Comparison of ENCODE assay signal across 19 cellular contexts in genomic region chr6:127212376-127212775, GRCh38. TPM values are rescaled to one million over a fixed set of nuclear protein-coding genes. Genes with fewer than 3 reads are reported as not detected.
A peak's percentile ranks its signal among the peaks of the same experiment; 100 is the strongest.
DNase-seq lines count a peak whose midpoint lies in the region; ATAC-seq and TF ChIP-seq lines count a peak whose summit lies in the region.
"Had no signal": no experiment of that assay in that cellular context is flagged by ENCODE, and none has a peak within 500 bp of the region (broad histone marks: within the 10 kb centered on the region; RNA-seq: fewer than 3 reads in every experiment).

No MANE protein-coding gene starts in this region.

- no peak overlapping the region for H3K4ac ChIP-seq in trophoblast cell (ENCODE audit: low read depth, low read length)

- no peak overlapping the region for H3K14ac ChIP-seq in trophoblast cell (ENCODE audit: low read length)

- H2BK5ac ChIP-seq in trophoblast cell (ENCODE audit: low read depth, low read length, poor library complexity), result no peak overlapping the region

- H2AFZ ChIP-seq in GM23338, result peak overlapping the region; percentile 52; the same call in 1 of the 2 replicates
- no peak overlapping the region for H2AFZ ChIP-seq in trophoblast cell (ENCODE audit: insufficient read depth, low read length, poor library complexity)

- H3K9ac ChIP-seq in trophoblast cell (ENCODE audit: low read length), result no peak overlapping the region

- H3K4me1 ChIP-seq in GM23338 (ENCODE audit: insufficient read depth) (no peaks in the 10 kb centered on the region), trophoblast cell (ENCODE audit: control insufficient read depth in 1 of 2, insufficient read depth in 2 of 2, low read length in 2 of 2) (no peaks in the 10 kb centered on the region)
- H3K4me1 ChIP-seq: HAP-1 had no signal

- H2AK5ac ChIP-seq in trophoblast cell (ENCODE audit: low read length), result no peak overlapping the region

- H3K27me3 ChIP-seq in GM23338 (ENCODE audit: insufficient read depth), result no peaks in the 10 kb centered on the region
- H3K27me3 ChIP-seq in trophoblast cell (ENCODE audit: insufficient read depth, low read length), result no peaks in the 10 kb centered on the region
- peaks cover 20% of the 10 kb centered on the region for H3K27me3 ChIP-seq in CD4-positive, alpha-beta T cell (ENCODE audit: control insufficient read depth, insufficient read depth, low read length)

- no peaks in the 10 kb centered on the region; the same call in 2 of the 3 replicates for H3K36me3 Mint-ChIP-seq in GM23338 (ENCODE audit: low read depth)
- no peaks in the 10 kb centered on the region for H3K36me3 Mint-ChIP-seq in CD4-positive, alpha-beta T cell (ENCODE audit: low read depth)
- H3K36me3 Mint-ChIP-seq: CD8-positive, alpha-beta T cell had no signal

- H3K79me2 ChIP-seq in GM23338 (replicated peaks; ENCODE audit: insufficient read depth) (no peaks in the 10 kb centered on the region), trophoblast cell (ENCODE audit: control insufficient read depth, insufficient read depth, low read length, poor library complexity) (no peaks in the 10 kb centered on the region)

- H4K91ac ChIP-seq in trophoblast cell (ENCODE audit: low read depth, low read length), result no peak overlapping the region

- H4K20me1 ChIP-seq in GM23338 (replicated peaks; ENCODE audit: insufficient read depth), result no peaks in the 10 kb centered on the region

- no peak overlapping the region for H3K18ac ChIP-seq in trophoblast cell (ENCODE audit: low read length)

- no peak overlapping the region for H3K4me3 Mint-ChIP-seq in GM23338
- H3K4me3 Mint-ChIP-seq in CD4-positive, alpha-beta T cell, result no peak overlapping the region
- H3K4me3 Mint-ChIP-seq: CD8-positive, alpha-beta T cell; HFFc6 had no signal

- no peak for TF ChIP-seq CTCF in AG10803 (conservative IDR thresholded peaks at IDR 0.05; ENCODE audit: low read length)
- no peak for TF ChIP-seq CTCF in GM23338 (conservative IDR thresholded peaks at IDR 0.05; ENCODE audit: low read depth in 2 of 2)
- TF ChIP-seq CTCF in CD4-positive, alpha-beta T cell (IDR thresholded peaks at IDR 0.05), result no peak

- no peak for ATAC-seq in GM23338
- no peak for ATAC-seq in CD4-positive, alpha-beta T cell (ENCODE audit: poor library complexity)
- ATAC-seq: A549; CD8-positive, alpha-beta T cell; GM12878 had no signal

- peaks cover 2% of the 10 kb centered on the region for H3K4me1 Mint-ChIP-seq in GM23338
- H3K4me1 Mint-ChIP-seq in CD4-positive, alpha-beta T cell (ENCODE audit: low read depth), result no peaks in the 10 kb centered on the region

- intact Hi-C loops in CD4-positive, alpha-beta T cell (cut with DNase I, micrococcal nuclease), result loop anchor here in 1 of 2 experiments (5.0 kb wide), 1 partner anchor 1910 kb away; the partner anchor contains the start of gene HDDC2

- H3K4me3 ChIP-seq in AG10803 (ENCODE audit: low read length) (no peak overlapping the region), GM23338 (no peak overlapping the region), trophoblast cell (ENCODE audit: low read depth, low read length) (no peak overlapping the region)
- H3K4me3 ChIP-seq: A549, GM12878, HAP-1 had no signal

- no peak overlapping the region for H2BK120ac ChIP-seq in trophoblast cell (ENCODE audit: insufficient read depth, low read length, poor library complexity)

- no peak overlapping the region for H4K8ac ChIP-seq in trophoblast cell (ENCODE audit: low read depth, low read length)

- no peak overlapping the region for H3K27ac Mint-ChIP-seq in GM23338
- H3K27ac Mint-ChIP-seq in CD4-positive, alpha-beta T cell, result no peak overlapping the region
- H3K27ac Mint-ChIP-seq: CD8-positive, alpha-beta T cell; HFFc6 had no signal

- H3K9me2 ChIP-seq in GM23338 (ENCODE audit: insufficient read depth), result peaks cover 5% of the 10 kb centered on the region; the same call in 1 of the 2 replicates

- POLR2A ChIA-PET in CD4-positive, alpha-beta T cell (lab: Charles Lee), result no interaction called here

- no peak overlapping the region for H3K27ac ChIP-seq in GM23338 (ENCODE audit: low read depth)
- no peak overlapping the region for H3K27ac ChIP-seq in trophoblast cell (ENCODE audit: low read depth, low read length)
- H3K27ac ChIP-seq in CD4-positive, alpha-beta T cell (ENCODE audit: low read depth, low read length), result no peak overlapping the region
- H3K27ac ChIP-seq: A549 had no signal

- no peaks in the 10 kb centered on the region for H3K9me3 ChIP-seq in trophoblast cell (ENCODE audit: insufficient read depth, low read depth, low read length)
- H3K9me3 ChIP-seq in CD4-positive, alpha-beta T cell (ENCODE audit: control insufficient read depth, low read length), result no peaks in the 10 kb centered on the region
- H3K9me3 ChIP-seq: A549, Caco-2, HAP-1 had no signal

- no peak overlapping the region for H2BK12ac ChIP-seq in trophoblast cell (ENCODE audit: low read length)

- peaks cover 4% of the 10 kb centered on the region for H3K9me3 Mint-ChIP-seq in GM23338
- H3K9me3 Mint-ChIP-seq in CD4-positive, alpha-beta T cell, result no peaks in the 10 kb centered on the region
- H3K9me3 Mint-ChIP-seq: CD8-positive, alpha-beta T cell had no signal

- no peaks in the 10 kb centered on the region for H3K79me1 ChIP-seq in trophoblast cell (ENCODE audit: low read length)

- peak; percentile 13 for DNase-seq in AG10803 (ENCODE audit: low read depth)
- DNase-seq in GM23338 (ENCODE audit: low spot score), result no peak
- DNase-seq in cerebellar cortex (ENCODE audit: low spot score), result peak; percentile 65
- DNase-seq in trophoblast cell, result no peak
- no peak for DNase-seq in NCI-H2081 treated with DMSO at 0.1 percent for 48 hours (lab: John Stamatoyannopoulos, UW)
- no peak for DNase-seq in inferior parietal cortex (ENCODE audit: extremely low spot score)
- no peak for DNase-seq in CD4-positive, alpha-beta T cell
- DNase-seq: 8988T; ACHN; Caco-2; CD8-positive, alpha-beta T cell; DMS153; DND-41; GDM1; GOT3; HFFc6 had no signal

- H3K36me3 ChIP-seq in GM23338 (ENCODE audit: insufficient read depth) (no peaks in the 10 kb centered on the region), trophoblast cell (ENCODE audit: control insufficient read depth in 1 of 2, insufficient read depth in 2 of 2, low read length in 2 of 2) (no peaks in the 10 kb centered on the region)
- H3K36me3 ChIP-seq: HAP-1 had no signal

- H3K23ac ChIP-seq in trophoblast cell (ENCODE audit: low read length), result peak overlapping the region; percentile 49

- no peak overlapping the region for H4K12ac ChIP-seq in trophoblast cell (ENCODE audit: low read depth, low read length)

- H3K27me3 Mint-ChIP-seq in GM23338 (ENCODE audit: insufficient read depth, low read depth, poor library complexity), result no peaks in the 10 kb centered on the region
- peaks cover 55% of the 10 kb centered on the region for H3K27me3 Mint-ChIP-seq in CD4-positive, alpha-beta T cell

- CTCF ChIA-PET in CD4-positive, alpha-beta T cell (lab: Charles Lee), result no interaction called here

- H3K4me2 ChIP-seq in GM23338 (no peak overlapping the region), trophoblast cell (ENCODE audit: low read length) (no peak overlapping the region)
- H3K4me2 ChIP-seq: A549 had no signal

- no peaks in the 10 kb centered on the region for H3F3A ChIP-seq in GM23338 (replicated peaks; ENCODE audit: low read depth)

TF ChIP-seq in GM23338, 12 proteins besides CTCF, POLR2A, EP300 and RAD21 (continues in another document):
- TF ChIP-seq, protein P1, sequence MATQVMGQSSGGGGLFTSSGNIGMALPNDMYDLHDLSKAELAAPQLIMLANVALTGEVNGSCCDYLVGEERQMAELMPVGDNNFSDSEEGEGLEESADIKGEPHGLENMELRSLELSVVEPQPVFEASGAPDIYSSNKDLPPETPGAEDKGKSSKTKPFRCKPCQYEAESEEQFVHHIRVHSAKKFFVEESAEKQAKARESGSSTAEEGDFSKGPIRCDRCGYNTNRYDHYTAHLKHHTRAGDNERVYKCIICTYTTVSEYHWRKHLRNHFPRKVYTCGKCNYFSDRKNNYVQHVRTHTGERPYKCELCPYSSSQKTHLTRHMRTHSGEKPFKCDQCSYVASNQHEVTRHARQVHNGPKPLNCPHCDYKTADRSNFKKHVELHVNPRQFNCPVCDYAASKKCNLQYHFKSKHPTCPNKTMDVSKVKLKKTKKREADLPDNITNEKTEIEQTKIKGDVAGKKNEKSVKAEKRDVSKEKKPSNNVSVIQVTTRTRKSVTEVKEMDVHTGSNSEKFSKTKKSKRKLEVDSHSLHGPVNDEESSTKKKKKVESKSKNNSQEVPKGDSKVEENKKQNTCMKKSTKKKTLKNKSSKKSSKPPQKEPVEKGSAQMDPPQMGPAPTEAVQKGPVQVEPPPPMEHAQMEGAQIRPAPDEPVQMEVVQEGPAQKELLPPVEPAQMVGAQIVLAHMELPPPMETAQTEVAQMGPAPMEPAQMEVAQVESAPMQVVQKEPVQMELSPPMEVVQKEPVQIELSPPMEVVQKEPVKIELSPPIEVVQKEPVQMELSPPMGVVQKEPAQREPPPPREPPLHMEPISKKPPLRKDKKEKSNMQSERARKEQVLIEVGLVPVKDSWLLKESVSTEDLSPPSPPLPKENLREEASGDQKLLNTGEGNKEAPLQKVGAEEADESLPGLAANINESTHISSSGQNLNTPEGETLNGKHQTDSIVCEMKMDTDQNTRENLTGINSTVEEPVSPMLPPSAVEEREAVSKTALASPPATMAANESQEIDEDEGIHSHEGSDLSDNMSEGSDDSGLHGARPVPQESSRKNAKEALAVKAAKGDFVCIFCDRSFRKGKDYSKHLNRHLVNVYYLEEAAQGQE (IDR thresholded peaks at IDR 0.05; ENCODE audit: unreplicated experiment), result no peak
- TF ChIP-seq STAT1 (IDR thresholded peaks at IDR 0.05; ENCODE audit: unreplicated experiment), result no peak
- no peak for TF ChIP-seq EZH2phosphoT487 (IDR thresholded peaks at IDR 0.05; ENCODE audit: unreplicated experiment)
- no peak for TF ChIP-seq ETS1 (IDR thresholded peaks at IDR 0.05)
- no peak for TF ChIP-seq ZNF114 (CRISPR knock-in tag; IDR thresholded peaks at IDR 0.05)
- TF ChIP-seq CREB1 (CRISPR knock-in tag; IDR thresholded peaks at IDR 0.05; ENCODE audit: low read depth), result no peak
- TF ChIP-seq ZNF331 (CRISPR knock-in tag; IDR thresholded peaks at IDR 0.05; ENCODE audit: low read depth), result no peak

RNA-seq across cellular contexts. Expression of gene RNF146, which starts 54.3 kb away (rescaled TPM):
- total RNA-seq in GM23338 (2014; rRNA removed; shearing (Covaris generic)), result 25.6 and 43.7 TPM in 2 replicates
- 19.8 and 24.2 TPM in 2 replicates for polyA plus RNA-seq in GM23338 (2016; fragmentation: Nextera tagmentation; extraction: Ambion mirVana)
- polyA plus RNA-seq in trophoblast cell (2013), result 21.8 and 22.3 TPM in 2 replicates
- total RNA-seq in CD4-positive, alpha-beta T cell, result 10 to 100 TPM; 12.5 to 14.1 TPM

Comparison
In these comparisons a context has a peak if more than half of its experiments do, and no peak if none do; other contexts are left out.
1. DNase-seq: peak in AG10803 (single experiment) and cerebellar cortex (single experiment); none in GM23338 (single experiment), trophoblast cell (0 of 2), NCI-H2081 treated with DMSO at 0.1 percent for 48 hours (single experiment), inferior parietal cortex (single experiment) and CD4-positive, alpha-beta T cell (0 of 10).